1 cellular context compared by ENCODE assay signal in genomic region chr12:32106517-32107366, GRCh38.
TF ChIP-seq lines count a peak whose summit lies in the region.

Gene BICD1 (plus strand): TSS chr12:32106847. CDS start chr12:32107332, 485 bp downstream.

TF ChIP-seq in IMR-90, 13 proteins besides CTCF, POLR2A, EP300 and RAD21 (continued from another document):
- no peak for TF ChIP-seq USF2 (IDR thresholded peaks at IDR 0.05; ENCODE audit: low read depth, low read length)
- TF ChIP-seq SMC3 (IDR thresholded peaks at IDR 0.05; ENCODE audit: low read depth, low read length) = peak; percentile 42; the same call in 1 of the 2 replicates
- no peak for TF ChIP-seq RFX5 (IDR thresholded peaks at IDR 0.05; ENCODE audit: low read depth, low read length)
- no peak for TF ChIP-seq CHD1 (IDR thresholded peaks at IDR 0.05; ENCODE audit: low read depth, low read length)
- TF ChIP-seq RCOR1 (IDR thresholded peaks at IDR 0.05; ENCODE audit: insufficient replicate concordance, low read length) = peak; percentile 90
- no peak for TF ChIP-seq CEBPB (IDR thresholded peaks at IDR 0.05; ENCODE audit: low read depth, low read length)
- peak; percentile 93 for TF ChIP-seq MAZ (IDR thresholded peaks at IDR 0.05; ENCODE audit: borderline replicate concordance, low read depth, low read length)
- TF ChIP-seq FOS (IDR thresholded peaks at IDR 0.05; ENCODE audit: low read depth, low read length) = 0 out of 2 replicates have a peak, but pooled peaks have one; percentile 12
